ENCODE assay signal across 19 cellular contexts in genomic region chr2:29024882-29025430, GRCh38. TPM values are rescaled to one million over a fixed set of nuclear protein-coding genes. Genes with fewer than 3 reads are reported as not detected.
"Had no signal": no experiment of that assay in that cellular context is flagged by ENCODE, and none has a peak within 500 bp of the region (broad histone marks: within the 10 kb centered on the region; RNA-seq: fewer than 3 reads in every experiment).

No MANE protein-coding gene starts in this region.

- FAIRE-seq: small intestine had no signal

- ATAC-seq: right cardiac atrium had no signal

- H3K27me3 ChIP-seq: tibial artery, vagina had no signal

- H3K9me3 Mint-ChIP-seq: naive B cell had no signal

- H3K4me1 ChIP-seq: tibial artery, vagina had no signal

- H3K36me3 ChIP-seq: tibial artery, vagina, WERI-Rb-1 had no signal

- H3K4me3 ChIP-seq: lung, tibial artery, vagina had no signal

- H3K27ac ChIP-seq: epithelial cell of prostate, tibial artery, vagina, WERI-Rb-1 had no signal

- DNase-seq: activated CD4-positive, alpha-beta T cell treated with anti-CD3 and anti-CD28 coated beads for 4 hours; activated effector memory CD4-positive, alpha-beta T cell treated with Interleukin-2 at 50 U/mL for 16 hours; amygdala; effector memory CD4-positive, alpha-beta T cell; hypothalamus; naive B cell; nucleus accumbens; right cardiac atrium; small intestine; tibial artery; WERI-Rb-1 had no signal

- H3K9me3 ChIP-seq: tibial artery, vagina had no signal

- H3K36me3 Mint-ChIP-seq: activated naive CD8-positive, alpha-beta T cell; brain; naive B cell had no signal

- H3K27ac Mint-ChIP-seq: activated naive CD8-positive, alpha-beta T cell; brain; naive B cell had no signal

RNA-seq across cellular contexts. Expression of gene TOGARAM2, which starts 43.9 kb away (rescaled TPM):
- total RNA-seq: glomerular endothelial cell had no signal

RNA-seq across cellular contexts. Expression of gene PCARE, which starts 49.4 kb away (rescaled TPM):
- total RNA-seq: activated CD8-positive, alpha-beta memory T cell treated with anti-CD3 and anti-CD28 coated beads for 36 hours; glomerular endothelial cell; posterior vena cava; vagina had no signal
- polyA plus RNA-seq: small intestine had no signal
